In the genomic region with DNA sequence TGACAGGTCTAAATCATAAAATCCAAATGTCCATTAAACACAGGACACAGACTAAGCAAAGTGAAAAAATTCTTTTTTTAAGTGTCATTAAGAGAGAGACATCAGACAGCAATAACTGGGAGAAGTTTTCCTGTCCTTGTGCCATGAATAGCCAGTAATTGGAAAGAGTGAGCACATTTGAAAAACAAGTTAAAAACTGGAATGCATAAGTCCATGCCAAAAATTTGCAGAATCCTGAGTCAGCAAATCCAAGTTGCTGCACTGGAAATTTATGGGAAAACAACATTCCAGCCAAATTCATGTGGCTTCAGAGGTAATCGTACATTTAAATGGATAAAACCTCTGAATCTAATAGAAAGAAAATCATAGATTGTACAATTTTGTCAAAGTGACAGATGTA, we compare ENCODE assay signal across 12 cellular contexts.
A peak's percentile ranks its signal among the peaks of the same experiment; 100 is the strongest.
DNase-seq lines count a peak whose midpoint lies in the region; ATAC-seq lines count a peak whose summit lies in the region.
"Had no signal": no experiment of that assay in that cellular context is flagged by ENCODE, and none has a peak within 500 bp of the region (broad histone marks: within the 10 kb centered on the region; RNA-seq: fewer than 3 reads in every experiment).

No MANE protein-coding gene starts in this region.

- H3K4me1 ChIP-seq in GM23248 (ENCODE audit: insufficient read depth) (peaks cover 37% of the 10 kb centered on the region), adipocyte (ENCODE audit: control insufficient read depth, insufficient read depth, low read length) (peaks cover 42% of the 10 kb centered on the region), subcutaneous abdominal adipose tissue (ENCODE audit: control insufficient read depth in 5 of 5, insufficient read depth in 5 of 5, low read length in 5 of 5) (peaks cover 4 to 32% (median 29%) of the 10 kb centered on the region in 5 donors)
- H3K4me1 ChIP-seq: Caco-2 had no signal

- intact Hi-C loops in activated CD4-positive, alpha-beta T cell treated with anti-CD3 and anti-CD28 coated beads for 36 hours (cut with DNase I, micrococcal nuclease), result no loop called here

- no peaks in the 10 kb centered on the region for H3K9me2 ChIP-seq in GM23248 (ENCODE audit: insufficient read depth)

- H3K27me3 Mint-ChIP-seq in activated CD4-positive, alpha-beta T cell treated with anti-CD3 and anti-CD28 coated beads for 36 hours, result no peaks in the 10 kb centered on the region
- H3K27me3 Mint-ChIP-seq: stimulated activated naive CD8-positive, alpha-beta T cell treated with anti-CD3 and anti-CD28 coated beads, Interleukin-15, amount 100 ng/mL, for 72 hours had no signal

- H3K36me3 ChIP-seq in GM23248 (ENCODE audit: low read depth), result no peaks in the 10 kb centered on the region
- H3K36me3 ChIP-seq in adipocyte (ENCODE audit: control insufficient read depth, insufficient read depth, low read length, severe bottlenecking), result no peaks in the 10 kb centered on the region
- no peaks in the 10 kb centered on the region for H3K36me3 ChIP-seq in subcutaneous abdominal adipose tissue (ENCODE audit: control insufficient read depth in 5 of 5, insufficient read depth in 5 of 5, low read length in 5 of 5)

- no peak overlapping the region for H3K4me3 ChIP-seq in GM23248
- H3K4me3 ChIP-seq in adipocyte (ENCODE audit: low read length), result peak overlapping the region; percentile 35
- no peak overlapping the region for H3K4me3 ChIP-seq in subcutaneous abdominal adipose tissue (ENCODE audit: low read depth in 1 of 5, low read length in 5 of 5)

- H3K4me2 ChIP-seq in GM23248 (ENCODE audit: unreplicated experiment), result peak overlapping the region; percentile 26

- H3F3A ChIP-seq in GM23248 (ENCODE audit: insufficient read depth), result peaks cover 23% of the 10 kb centered on the region

- no peak for ATAC-seq in HG02588 (IDR thresholded peaks at IDR 0.05; ENCODE audit: unreplicated experiment)
- no peak for ATAC-seq in GM21390 (IDR thresholded peaks at IDR 0.05; ENCODE audit: unreplicated experiment)
- ATAC-seq in activated CD4-positive, alpha-beta T cell treated with anti-CD3 and anti-CD28 coated beads for 36 hours, result no peak
- ATAC-seq: stimulated activated naive CD8-positive, alpha-beta T cell treated with anti-CD3 and anti-CD28 coated beads, Interleukin-15, amount 100 ng/mL, for 72 hours had no signal

- no peak overlapping the region for H3K9ac ChIP-seq in GM23248
- H3K9ac ChIP-seq in adipocyte (ENCODE audit: low read length), result peak overlapping the region; percentile 46
- H3K9ac ChIP-seq in subcutaneous abdominal adipose tissue (ENCODE audit: low read length in 5 of 5), result no peak overlapping the region

- no peaks in the 10 kb centered on the region for H3K79me2 ChIP-seq in GM23248 (ENCODE audit: insufficient read depth)

- CTCF ChIA-PET in activated CD4-positive, alpha-beta T cell treated with anti-CD3 and anti-CD28 coated beads for 36 hours (lab: Charles Lee), result no interaction called here

- no peaks in the 10 kb centered on the region for H3K4me1 Mint-ChIP-seq in activated CD4-positive, alpha-beta T cell treated with anti-CD3 and anti-CD28 coated beads for 36 hours
- H3K4me1 Mint-ChIP-seq: stimulated activated naive CD8-positive, alpha-beta T cell treated with anti-CD3 and anti-CD28 coated beads, Interleukin-15, amount 100 ng/mL, for 72 hours had no signal

- WGBS in GM23248 (ENCODE audit: low coverage in 1 of 2, low lambda C conversion rate in 2 of 2, missing lambda C conversion rate in 2 of 2), 2 experiments, result 0 to 11% methylated on average over 1 of the region's 1 CpG

- H3K27ac ChIP-seq in GM23248 (no peak overlapping the region; the same call in 1 of the 2 replicates), subcutaneous abdominal adipose tissue (ENCODE audit: low read depth, low read length) (peak overlapping the region; percentile 21)

- H3K27ac Mint-ChIP-seq in activated CD4-positive, alpha-beta T cell treated with anti-CD3 and anti-CD28 coated beads for 36 hours, result no peak overlapping the region
- H3K27ac Mint-ChIP-seq: stimulated activated naive CD8-positive, alpha-beta T cell treated with anti-CD3 and anti-CD28 coated beads, Interleukin-15, amount 100 ng/mL, for 72 hours had no signal

- no peak overlapping the region for H2AFZ ChIP-seq in GM23248

- H3K9me3 Mint-ChIP-seq in activated CD4-positive, alpha-beta T cell treated with anti-CD3 and anti-CD28 coated beads for 36 hours (ENCODE audit: low read depth), result peaks cover 3% of the 10 kb centered on the region

- H3K9me3 ChIP-seq in GM23248 (ENCODE audit: low read depth), result no peaks in the 10 kb centered on the region
- H3K9me3 ChIP-seq in adipocyte (ENCODE audit: control insufficient read depth, low read length), result no peaks in the 10 kb centered on the region
- no peaks in the 10 kb centered on the region for H3K9me3 ChIP-seq in subcutaneous abdominal adipose tissue (ENCODE audit: control insufficient read depth in 5 of 5, low read length in 5 of 5)
- H3K9me3 ChIP-seq: Caco-2 had no signal

- in situ Hi-C loops in GM23248 (cut with MboI), result no loop called here

- H4K20me1 ChIP-seq in GM23248 (ENCODE audit: insufficient read depth), result no peaks in the 10 kb centered on the region

- H3K27me3 ChIP-seq in GM23248 (replicated peaks; ENCODE audit: insufficient read depth) (no peaks in the 10 kb centered on the region), adipocyte (replicated peaks; ENCODE audit: control insufficient read depth, insufficient read depth, low read length) (no peaks in the 10 kb centered on the region), subcutaneous abdominal adipose tissue (ENCODE audit: control insufficient read depth in 5 of 5, insufficient read depth in 4 of 5, low read length in 5 of 5) (no peaks in the 10 kb centered on the region)

- DNase-seq in GM23248 (peak; percentile 69), adipocyte (ENCODE audit: low read depth) (peak; percentile 78), fibroblast of the conjunctiva (ENCODE audit: low read depth) (peak; percentile 60)
- DNase-seq in activated CD4-positive, alpha-beta T cell treated with anti-CD3 and anti-CD28 coated beads for 36 hours, result no peak
- DNase-seq: activated CD8-positive, alpha-beta memory T cell treated with anti-CD3 and anti-CD28 coated beads for 24 hours; activated naive CD4-positive, alpha-beta T cell; Caco-2; NCI-H187; stimulated activated naive CD8-positive, alpha-beta T cell treated with anti-CD3 and anti-CD28 coated beads, Interleukin-15, amount 100 ng/mL, for 72 hours had no signal

- H3K4me3 Mint-ChIP-seq in activated CD4-positive, alpha-beta T cell treated with anti-CD3 and anti-CD28 coated beads for 36 hours, result no peak overlapping the region
- H3K4me3 Mint-ChIP-seq: stimulated activated naive CD8-positive, alpha-beta T cell treated with anti-CD3 and anti-CD28 coated beads, Interleukin-15, amount 100 ng/mL, for 72 hours had no signal

- POLR2A ChIA-PET in activated CD4-positive, alpha-beta T cell treated with anti-CD3 and anti-CD28 coated beads for 36 hours (lab: Charles Lee), result no interaction called here

- H3K36me3 Mint-ChIP-seq in activated CD4-positive, alpha-beta T cell treated with anti-CD3 and anti-CD28 coated beads for 36 hours (ENCODE audit: low read depth), result no peaks in the 10 kb centered on the region
